ENCODE assay signal across 17 cellular contexts in genomic region chr2:48312126-48312525, GRCh38. TPM values are rescaled to one million over a fixed set of nuclear protein-coding genes. Genes with fewer than 3 reads are reported as not detected.
DNase-seq lines count a peak whose midpoint lies in the region; ATAC-seq lines count a peak whose summit lies in the region.
"Had no signal": no experiment of that assay in that cellular context is flagged by ENCODE, and none has a peak within 500 bp of the region (broad histone marks: within the 10 kb centered on the region; RNA-seq: fewer than 3 reads in every experiment).

No MANE protein-coding gene starts in this region.

- H3K9me3 ChIP-seq in aorta (ENCODE audit: control insufficient read depth, low read length), result no peaks in the 10 kb centered on the region
- H3K9me3 ChIP-seq: right atrium auricular region had no signal

- H3K4me1 Mint-ChIP-seq in stimulated activated naive CD8-positive, alpha-beta T cell treated with anti-CD3 and anti-CD28 coated beads, Interleukin-15, Interleukin-2, amounts not matched to agents 100 ng/mL and 50 ng/mL, for 24 hours (ENCODE audit: low read depth), result peaks cover 26% of the 10 kb centered on the region
- H3K4me1 Mint-ChIP-seq in stimulated activated naive CD8-positive, alpha-beta T cell treated with anti-CD3 and anti-CD28 coated beads, Interleukin-15, amount 100 ng/mL, for 72 hours, result peaks cover 28% of the 10 kb centered on the region
- H3K4me1 Mint-ChIP-seq in activated CD4-positive, alpha-beta memory T cell treated with anti-CD3 and anti-CD28 coated beads, Interleukin-2, amount 10 ng/mL, durations not matched to agents 7 days and 5 days, result peaks cover 25% of the 10 kb centered on the region
- H3K4me1 Mint-ChIP-seq in immature natural killer cell, result peaks cover 43 to 78% of the 10 kb centered on the region in 2 donors

- POLR2A ChIA-PET in activated CD4-positive, alpha-beta memory T cell treated with anti-CD3 and anti-CD28 coated beads, Interleukin-2, amount 10 ng/mL, durations not matched to agents 7 days and 5 days (lab: Charles Lee), result no interaction called here

- H3K27me3 Mint-ChIP-seq in stimulated activated naive CD8-positive, alpha-beta T cell treated with anti-CD3 and anti-CD28 coated beads, Interleukin-15, Interleukin-2, amounts not matched to agents 100 ng/mL and 50 ng/mL, for 24 hours, result no peaks in the 10 kb centered on the region
- H3K27me3 Mint-ChIP-seq in stimulated activated naive CD8-positive, alpha-beta T cell treated with anti-CD3 and anti-CD28 coated beads, Interleukin-15, amount 100 ng/mL, for 72 hours, result no peaks in the 10 kb centered on the region
- no peaks in the 10 kb centered on the region for H3K27me3 Mint-ChIP-seq in activated CD4-positive, alpha-beta memory T cell treated with anti-CD3 and anti-CD28 coated beads, Interleukin-2, amount 10 ng/mL, durations not matched to agents 7 days and 5 days
- H3K27me3 Mint-ChIP-seq in immature natural killer cell (ENCODE audit: low read depth in 3 of 3), result peaks cover 7 to 13% (median 13%) of the 10 kb centered on the region in 3 donors
- H3K27me3 Mint-ChIP-seq: IgD-negative memory B cell had no signal

- ATAC-seq in stimulated activated naive CD8-positive, alpha-beta T cell treated with anti-CD3 and anti-CD28 coated beads, Interleukin-15, amount 100 ng/mL, for 72 hours, result no peak
- ATAC-seq in GM19397 (IDR thresholded peaks at IDR 0.05; ENCODE audit: unreplicated experiment) (no peak), aorta (ENCODE audit: low FRiP score) (no peak)
- ATAC-seq: Right ventricle myocardium inferior had no signal

- H3K9me3 Mint-ChIP-seq in stimulated activated naive CD8-positive, alpha-beta T cell treated with anti-CD3 and anti-CD28 coated beads, Interleukin-15, Interleukin-2, amounts not matched to agents 100 ng/mL and 50 ng/mL, for 24 hours, result peaks cover 12% of the 10 kb centered on the region
- H3K9me3 Mint-ChIP-seq in stimulated activated naive CD8-positive, alpha-beta T cell treated with anti-CD3 and anti-CD28 coated beads, Interleukin-15, amount 100 ng/mL, for 72 hours, result peaks cover 11 to 21% of the 10 kb centered on the region in 2 donors
- peaks cover 10% of the 10 kb centered on the region for H3K9me3 Mint-ChIP-seq in activated CD4-positive, alpha-beta memory T cell treated with anti-CD3 and anti-CD28 coated beads, Interleukin-2, amount 10 ng/mL, durations not matched to agents 7 days and 5 days
- peaks cover 0 to 6% (median 0%) of the 10 kb centered on the region in 6 donors for H3K9me3 Mint-ChIP-seq in immature natural killer cell

- no peak overlapping the region for H3K4me3 Mint-ChIP-seq in stimulated activated naive CD8-positive, alpha-beta T cell treated with anti-CD3 and anti-CD28 coated beads, Interleukin-15, Interleukin-2, amounts not matched to agents 100 ng/mL and 50 ng/mL, for 24 hours
- no peak overlapping the region for H3K4me3 Mint-ChIP-seq in stimulated activated naive CD8-positive, alpha-beta T cell treated with anti-CD3 and anti-CD28 coated beads, Interleukin-15, amount 100 ng/mL, for 72 hours
- peak overlapping the region; percentile 30 for H3K4me3 Mint-ChIP-seq in activated CD4-positive, alpha-beta memory T cell treated with anti-CD3 and anti-CD28 coated beads, Interleukin-2, amount 10 ng/mL, durations not matched to agents 7 days and 5 days
- peak overlapping the region in 4 of 5 donors; percentile 14 to 45 (median 29) for H3K4me3 Mint-ChIP-seq in immature natural killer cell

- DNase-seq in stimulated activated naive CD8-positive, alpha-beta T cell treated with anti-CD3 and anti-CD28 coated beads, Interleukin-15, amount 100 ng/mL, for 72 hours, result no peak
- no peak for DNase-seq in activated CD4-positive, alpha-beta memory T cell treated with anti-CD3 and anti-CD28 coated beads, Interleukin-2, amount 10 ng/mL, durations not matched to agents 7 days and 5 days
- DNase-seq in immature natural killer cell (no peak), aorta (no peak), cardiac septum (ENCODE audit: low spot score) (no peak), OCI-M1 (lab: John Stamatoyannopoulos, UW) (no peak)
- DNase-seq: activated CD8-positive, alpha-beta memory T cell treated with anti-CD3 and anti-CD28 coated beads, Interleukin-2, amount 50 U/mL, for 4 hours; kidney; NCI-H187; NCI-H526 treated with DMSO at 0.1 percent for 48 hours; stimulated activated CD4-positive, alpha-beta T cell treated with anti-CD3 and anti-CD28 coated beads, Interleukin-4, amount 100 ng/mL, for 1 hour had no signal

- intact Hi-C loops in aorta (cut with DNase I), result no loop called here
- intact Hi-C loops in cardiac septum (cut with DNase I), result no loop called here

- 91 to 92% methylated on average over 2 of the region's 2 CpGs for WGBS in aorta, 2 donors

- no peaks in the 10 kb centered on the region for H3K27me3 ChIP-seq in aorta (ENCODE audit: control insufficient read depth in 1 of 2, insufficient read depth in 2 of 2, low read length in 1 of 2)
- H3K27me3 ChIP-seq: right atrium auricular region had no signal

- no peak overlapping the region for H3K27ac ChIP-seq in aorta (ENCODE audit: low read depth in 1 of 2, low read length in 2 of 2)

- CTCF ChIA-PET in activated CD4-positive, alpha-beta memory T cell treated with anti-CD3 and anti-CD28 coated beads, Interleukin-2, amount 10 ng/mL, durations not matched to agents 7 days and 5 days (lab: Charles Lee), result interaction anchor here (1.0 to 1.4 kb wide), 2 partner anchors 110 to 204 kb away, joined by 3 read pairs; no protein-coding TSS in a partner anchor

- peaks cover 0 to 4% of the 10 kb centered on the region in 2 donors for H3K4me1 ChIP-seq in aorta (ENCODE audit: control insufficient read depth in 1 of 2, insufficient read depth in 2 of 2, low read length in 2 of 2)

- H3K4me3 ChIP-seq in aorta (ENCODE audit: low read length in 2 of 2), result no peak overlapping the region
- H3K4me3 ChIP-seq: coronary artery, right atrium auricular region had no signal

- H3K27ac Mint-ChIP-seq in stimulated activated naive CD8-positive, alpha-beta T cell treated with anti-CD3 and anti-CD28 coated beads, Interleukin-15, Interleukin-2, amounts not matched to agents 100 ng/mL and 50 ng/mL, for 24 hours, result peak overlapping the region; percentile 32
- H3K27ac Mint-ChIP-seq in stimulated activated naive CD8-positive, alpha-beta T cell treated with anti-CD3 and anti-CD28 coated beads, Interleukin-15, amount 100 ng/mL, for 72 hours, result no peak overlapping the region
- H3K27ac Mint-ChIP-seq in activated CD4-positive, alpha-beta memory T cell treated with anti-CD3 and anti-CD28 coated beads, Interleukin-2, amount 10 ng/mL, durations not matched to agents 7 days and 5 days, result peak overlapping the region; percentile 72
- H3K27ac Mint-ChIP-seq in immature natural killer cell, result peak overlapping the region; percentile 77 to 95 (median 84)

- H3K36me3 ChIP-seq in aorta (ENCODE audit: control insufficient read depth in 1 of 2, insufficient read depth in 2 of 2, low read length in 1 of 2), result no peaks in the 10 kb centered on the region
- H3K36me3 ChIP-seq: right atrium auricular region had no signal

- H3K36me3 Mint-ChIP-seq in stimulated activated naive CD8-positive, alpha-beta T cell treated with anti-CD3 and anti-CD28 coated beads, Interleukin-15, Interleukin-2, amounts not matched to agents 100 ng/mL and 50 ng/mL, for 24 hours (ENCODE audit: low read depth), result peaks cover 23% of the 10 kb centered on the region
- peaks cover 37% of the 10 kb centered on the region for H3K36me3 Mint-ChIP-seq in activated CD4-positive, alpha-beta memory T cell treated with anti-CD3 and anti-CD28 coated beads, Interleukin-2, amount 10 ng/mL, durations not matched to agents 7 days and 5 days (ENCODE audit: low read depth)
- peaks cover 7 to 8% (median 7%) of the 10 kb centered on the region in 3 donors for H3K36me3 Mint-ChIP-seq in immature natural killer cell

RNA-seq across cellular contexts. Expression of gene FOXN2, which starts 2.4 kb away (rescaled TPM):
- total RNA-seq in activated CD4-positive, alpha-beta memory T cell treated with anti-CD3 and anti-CD28 coated beads, Interleukin-2, amount 10 ng/mL, durations not matched to agents 7 days and 5 days, result 10 to 100 TPM; 60.8 to 62.0 TPM
- polyA plus RNA-seq in immature natural killer cell (10 to 100 TPM; 20.6 to 50.8 (median 42.2) TPM), aorta (1 to 10 TPM; 5.9 to 6.6 TPM)
- total RNA-seq in aorta (10 to 100 TPM; 25.6 to 28.4 TPM), cardiac septum (10.3 TPM)

Comparison
In these comparisons a context has a peak if more than half of its experiments do, and no peak if none do; other contexts are left out.
1. H3K27ac Mint-ChIP-seq: peak in stimulated activated naive CD8-positive, alpha-beta T cell treated with anti-CD3 and anti-CD28 coated beads, Interleukin-15, Interleukin-2, amounts not matched to agents 100 ng/mL and 50 ng/mL, for 24 hours (single experiment), activated CD4-positive, alpha-beta memory T cell treated with anti-CD3 and anti-CD28 coated beads, Interleukin-2, amount 10 ng/mL, durations not matched to agents 7 days and 5 days (single experiment) and immature natural killer cell (6 of 6); none in stimulated activated naive CD8-positive, alpha-beta T cell treated with anti-CD3 and anti-CD28 coated beads, Interleukin-15, amount 100 ng/mL, for 72 hours (0 of 2).
2. H3K4me3 Mint-ChIP-seq: peak in activated CD4-positive, alpha-beta memory T cell treated with anti-CD3 and anti-CD28 coated beads, Interleukin-2, amount 10 ng/mL, durations not matched to agents 7 days and 5 days (single experiment) and immature natural killer cell (4 of 5); none in stimulated activated naive CD8-positive, alpha-beta T cell treated with anti-CD3 and anti-CD28 coated beads, Interleukin-15, Interleukin-2, amounts not matched to agents 100 ng/mL and 50 ng/mL, for 24 hours (single experiment) and stimulated activated naive CD8-positive, alpha-beta T cell treated with anti-CD3 and anti-CD28 coated beads, Interleukin-15, amount 100 ng/mL, for 72 hours (0 of 2).